Comparison of ENCODE assay signal across 9 cellular contexts in genomic region chr3:12796171-12797123, GRCh38. TPM values are rescaled to one million over a fixed set of nuclear protein-coding genes. Genes with fewer than 3 reads are reported as not detected.
DNase-seq lines count a peak whose midpoint lies in the region; ATAC-seq, FAIRE-seq and TF ChIP-seq lines count a peak whose summit lies in the region.
"Had no signal": no experiment of that assay in that cellular context is flagged by ENCODE, and none has a peak within 500 bp of the region (broad histone marks: within the 10 kb centered on the region; RNA-seq: fewer than 3 reads in every experiment).

CAND2 (plus strand) TSS chr3:12796680; CDS start chr3:12796721, 41 bp downstream.

- TF ChIP-seq POLR2A in Peyer's patch (IDR thresholded peaks at IDR 0.05): no peak

- H3K9me3 ChIP-seq in Peyer's patch (no peaks in the 10 kb centered on the region), heart right ventricle (no peaks in the 10 kb centered on the region), pancreas (no peaks in the 10 kb centered on the region)

- H3K36me3 ChIP-seq in Peyer's patch (no peaks in the 10 kb centered on the region), heart right ventricle (no peaks in the 10 kb centered on the region), pancreas (no peaks in the 10 kb centered on the region)

- peaks cover 0 to 9% (median 0%) of the 10 kb centered on the region in 4 donors for H3K4me1 ChIP-seq in Peyer's patch
- H3K4me1 ChIP-seq in heart right ventricle: peaks cover 0 to 47% (median 15%) of the 10 kb centered on the region in 9 donors
- H3K4me1 ChIP-seq in pancreas: peaks cover 0 to 8% (median 0%) of the 10 kb centered on the region in 3 donors

- TF ChIP-seq CTCF in Peyer's patch (IDR thresholded peaks at IDR 0.05): no peak
- TF ChIP-seq CTCF in heart right ventricle (IDR thresholded peaks at IDR 0.05): no peak
- no peak for TF ChIP-seq CTCF in pancreas (IDR thresholded peaks at IDR 0.05)

- intact Hi-C loops in heart right ventricle (cut with DNase I) (loop anchor here in 2 of 10 donors (5.0 to 10.0 kb wide), 2 partner anchors 41 to 48 kb away; partner anchors contain the start of gene RPL32 (in 1 of the 2)), pancreas (cut with DNase I) (no loop called here)

- DNase-seq in NCI-H2081 (lab: John Stamatoyannopoulos, UW) (peak; percentile 52 to 65), NCI-H2081 treated with DMSO at 0.1 percent for 48 hours (lab: John Stamatoyannopoulos, UW) (no peak), Peyer's patch (peak in 2 of 3 donors; percentile 44 to 65), amniotic stem cell (lab: John Stamatoyannopoulos, UW) (peak; percentile 2), heart right ventricle (peak; percentile 75 to 78), pancreas (peak in 4 of 6 donors; percentile 38 to 79 (median 52)), GOT3 (lab: John Stamatoyannopoulos, UW) (no peak)

- 7% methylated on average over 47 to 60 of the region's 61 CpGs for WGBS in heart right ventricle, 2 donors
- WGBS in pancreas, 2 donors: 15 to 18% methylated on average over 44 to 60 of the region's 61 CpGs

- H3K27me3 ChIP-seq in Peyer's patch (no peaks in the 10 kb centered on the region), heart right ventricle (peaks cover 0 to 19% (median 0%) of the 10 kb centered on the region in 7 donors), pancreas (no peaks in the 10 kb centered on the region)

- FAIRE-seq in pancreas (lab: Jason Lieb, UNC): no peak
- FAIRE-seq: G401.6 had no signal

- peak; percentile 87 to 93 (median 90) for ATAC-seq in heart right ventricle
- peak; percentile 72 to 89 (median 86) for ATAC-seq in pancreas
- ATAC-seq in GM19455 (IDR thresholded peaks at IDR 0.05; ENCODE audit: unreplicated experiment): no peak

- peak within 1 kb of the TSS; percentile 51 to 66 (median 63) for H3K4me3 ChIP-seq in Peyer's patch
- peak within 1 kb of the TSS; percentile 54 to 83 (median 76) for H3K4me3 ChIP-seq in heart right ventricle
- peak within 1 kb of the TSS; percentile 18 to 60 (median 45) for H3K4me3 ChIP-seq in pancreas

- H3K27ac ChIP-seq in Peyer's patch (peak within 1 kb of the TSS; percentile 35 to 72 (median 67)), heart right ventricle (peak within 1 kb of the TSS; percentile 9 to 96 (median 91)), pancreas (peak within 1 kb of the TSS in 3 of 4 donors; percentile 8 to 51 (median 46))

RNA-seq across cellular contexts. Expression of gene CAND2, which starts in this region (rescaled TPM):
- total RNA-seq in Peyer's patch: 1 to 10 TPM; 1.4 to 4.1 (median 2.1) TPM
- total RNA-seq in heart right ventricle: 10 to 100 TPM; 46.9 to 99.0 (median 68.4) TPM
- 10 to 100 TPM in 1 of 2 donors, 1 to 10 TPM in 1; 9.2 to 39.5 TPM for polyA plus RNA-seq in heart right ventricle
- total RNA-seq in pancreas: 1 to 10 TPM; 1.6 to 3.8 (median 2.9) TPM
- 1 to 10 TPM; 3.3 to 6.2 TPM for polyA plus RNA-seq in pancreas

Comparison
In these comparisons a context has a peak if more than half of its experiments do, and no peak if none do; other contexts are left out.
1. RNA of gene CAND2 (total RNA-seq): 46.9 to 99.0 TPM in heart right ventricle; 1.6 to 3.8 TPM in pancreas and 1.4 to 4.1 TPM in Peyer's patch; every median in the first group is over 4 times any median in the second.
2. DNase-seq: peak in NCI-H2081 (2 of 2), Peyer's patch (2 of 3), amniotic stem cell (single experiment), heart right ventricle (2 of 2) and pancreas (4 of 6); none in NCI-H2081 treated with DMSO at 0.1 percent for 48 hours (single experiment) and GOT3 (single experiment).
3. Peak in every context shown above with its lines, with median percentiles within 50 percentile points of each other: H3K27ac ChIP-seq and H3K4me3 ChIP-seq.